In genomic region chr20:44750081-44750805, GRCh38 we compare ENCODE assay signal across 16 cellular contexts. TPM values are rescaled to one million over a fixed set of nuclear protein-coding genes. Genes with fewer than 3 reads are reported as not detected.
DNase-seq lines count a peak whose midpoint lies in the region; ATAC-seq and TF ChIP-seq lines count a peak whose summit lies in the region.
"Had no signal": no experiment of that assay in that cellular context is flagged by ENCODE, and none has a peak within 500 bp of the region (broad histone marks: within the 10 kb centered on the region; RNA-seq: fewer than 3 reads in every experiment).

No MANE protein-coding gene starts in this region.

- H3K9me3 ChIP-seq in heart right ventricle, result no peaks in the 10 kb centered on the region
- H3K9me3 ChIP-seq in thoracic aorta, result no peaks in the 10 kb centered on the region

- H3K27me3 ChIP-seq in heart right ventricle (peaks cover 6 to 53% (median 23%) of the 10 kb centered on the region in 7 donors), thoracic aorta (replicated peaks; ENCODE audit: insufficient read depth) (no peaks in the 10 kb centered on the region)

- H3K27ac ChIP-seq in heart right ventricle, result no peak overlapping the region
- H3K27ac ChIP-seq in thoracic aorta, result no peak overlapping the region

- H3K36me3 ChIP-seq in heart right ventricle, result no peaks in the 10 kb centered on the region
- H3K36me3 ChIP-seq in thoracic aorta, result peaks cover 5% of the 10 kb centered on the region

- WGBS in heart right ventricle, 2 donors, result 28 to 40% methylated on average over 71 to 73 of the region's 73 CpGs

- no peak for DNase-seq in heart right ventricle
- DNase-seq in left cardiac atrium, result no peak
- DNase-seq in LNCaP clone FGC (ENCODE audit: low read depth), result no peak
- no peak for DNase-seq in fibroblast of villous mesenchyme (ENCODE audit: low read depth)
- no peak for DNase-seq in thoracic aorta (ENCODE audit: low spot score)
- DNase-seq: activated T-cell treated with anti-CD3 and anti-CD28 coated beads for 4 hours; anterior cingulate cortex; CD4-positive, alpha-beta T cell; effector CD4-positive, alpha-beta T cell; NCI-H1417; NCI-H526 treated with DMSO at 0.1 percent for 48 hours; nucleus accumbens had no signal

- TF ChIP-seq CTCF in heart right ventricle (IDR thresholded peaks at IDR 0.05) (peak in 6 of 9 donors; percentile 9 to 56 (median 26)), LNCaP clone FGC (IDR thresholded peaks at IDR 0.05; ENCODE audit: control insufficient read depth, extremely low read depth, insufficient read depth) (peak; percentile 6; the same call in 1 of the 2 replicates), fibroblast of villous mesenchyme (IDR thresholded peaks at IDR 0.05; ENCODE audit: insufficient read depth, low read depth, low read length) (peak; percentile 3), thoracic aorta (IDR thresholded peaks at IDR 0.05) (no peak)

- H3K4me3 ChIP-seq in heart right ventricle (no peak overlapping the region), LNCaP clone FGC (ENCODE audit: low read depth, low read length) (no peak overlapping the region), fibroblast of villous mesenchyme (ENCODE audit: low read depth, low read length) (no peak overlapping the region), thoracic aorta (peak overlapping the region; percentile 16)

- peaks cover 0 to 28% (median 13%) of the 10 kb centered on the region in 9 donors for H3K4me1 ChIP-seq in heart right ventricle
- H3K4me1 ChIP-seq in thoracic aorta (ENCODE audit: control insufficient read depth in 1 of 2, low read depth in 2 of 2), result peaks cover 8 to 40% of the 10 kb centered on the region in 2 donors

- ATAC-seq in heart right ventricle (no peak), left cardiac atrium (no peak), thoracic aorta (ENCODE audit: insufficient number of reproducible peaks, low FRiP score, low read depth) (no peak), GM19023 (IDR thresholded peaks at IDR 0.05; ENCODE audit: unreplicated experiment) (no peak), HG02623 (IDR thresholded peaks at IDR 0.05; ENCODE audit: unreplicated experiment) (no peak), HG03025 (IDR thresholded peaks at IDR 0.05; ENCODE audit: low FRiP score, unreplicated experiment) (no peak)

- intact Hi-C loops in heart right ventricle (cut with DNase I), result loop anchor here in 1 of 10 donors (5.0 kb wide), 1 partner anchor 117 kb away; no protein-coding TSS in a partner anchor
- intact Hi-C loops in left cardiac atrium (cut with DNase I), result no loop called here

RNA-seq across cellular contexts. Expression of gene KCNK15, which starts 4.6 kb away (rescaled TPM):
- under 1 TPM; 0.13 to 0.82 (median 0.38) TPM for total RNA-seq in heart right ventricle
- under 1 TPM; 0.22 to 0.54 TPM for polyA plus RNA-seq in heart right ventricle
- total RNA-seq in left cardiac atrium, result 1 to 10 TPM; 2.2 to 2.6 TPM
- 0.32 and 1.7 TPM in 2 replicates for total RNA-seq in fibroblast of villous mesenchyme
- total RNA-seq in thoracic aorta, result 10 to 100 TPM; 26.3 to 60.0 TPM
- total RNA-seq: CD4-positive, alpha-beta T cell; lung microvascular endothelial cell had no signal

RNA-seq across cellular contexts. Expression of gene CCN5, which starts 35.1 kb away (rescaled TPM):
- 10 to 100 TPM in 7 of 10 donors, 1 to 10 TPM in 3; 4.3 to 47.6 (median 14.4) TPM for total RNA-seq in heart right ventricle
- polyA plus RNA-seq in heart right ventricle, result 10 to 100 TPM; 14.1 to 87.2 TPM
- 10 to 100 TPM; 25.1 to 63.6 TPM for total RNA-seq in left cardiac atrium
- 0.32 and 1.7 TPM in 2 replicates for total RNA-seq in fibroblast of villous mesenchyme
- total RNA-seq in thoracic aorta, result 100 to 1,000 TPM; 652 to 994 TPM
- total RNA-seq: CD4-positive, alpha-beta T cell; lung microvascular endothelial cell had no signal

Comparison
In these comparisons a context has a peak if more than half of its experiments do, and no peak if none do; other contexts are left out.
1. RNA of gene CCN5, which starts 35.1 kb away (total RNA-seq): 652 to 994 TPM in thoracic aorta; 25.1 to 63.6 TPM in left cardiac atrium, 4.3 to 47.6 TPM in heart right ventricle and 0.32 to 1.7 TPM in fibroblast of villous mesenchyme; every median in the first group is over 10 times any median in the second.